In genomic region chr13:45512148-45512498, GRCh38 we compare ENCODE assay signal across 13 cellular contexts. TPM values are rescaled to one million over a fixed set of nuclear protein-coding genes. Genes with fewer than 3 reads are reported as not detected.
DNase-seq lines count a peak whose midpoint lies in the region; ATAC-seq and TF ChIP-seq lines count a peak whose summit lies in the region.
"Had no signal": no experiment of that assay in that cellular context is flagged by ENCODE, and none has a peak within 500 bp of the region (broad histone marks: within the 10 kb centered on the region; RNA-seq: fewer than 3 reads in every experiment).

No MANE protein-coding gene starts in this region.

- no peak overlapping the region for H3K4me3 Mint-ChIP-seq in CD8-positive, alpha-beta memory T cell
- H3K4me3 Mint-ChIP-seq in activated CD4-positive, alpha-beta memory T cell treated with anti-CD3 and anti-CD28 coated beads, Interleukin-2, amount 10 ng/mL, durations not matched to agents 7 days and 5 days: no peak overlapping the region
- H3K4me3 Mint-ChIP-seq: naive B cell; T-helper 1 cell treated with Interleukin-12 subunit alpha and Interleukin-12 subunit beta and Interleukin-4 antibody, amounts not matched to agents 30 μg/mL and 1 μg/mL, for 36 hours had no signal

- H3K27me3 ChIP-seq in A673 (replicated peaks; ENCODE audit: insufficient read depth, low read depth, low read length, poor library complexity): no peaks in the 10 kb centered on the region
- no peaks in the 10 kb centered on the region for H3K27me3 ChIP-seq in CD8-positive, alpha-beta memory T cell (ENCODE audit: insufficient read depth, low read length, poor library complexity, severe bottlenecking)
- H3K27me3 ChIP-seq: BLaER1 had no signal

- H3K27ac ChIP-seq in A673 (ENCODE audit: low read depth, low read length, poor library complexity, severe bottlenecking): no peak overlapping the region
- H3K27ac ChIP-seq in CD8-positive, alpha-beta memory T cell (ENCODE audit: low read depth, low read length): no peak overlapping the region
- H3K27ac ChIP-seq: BLaER1, left ventricle myocardium inferior, psoas muscle had no signal

- BruUV-seq in A673 (replicated peaks; lab: Mats Ljungman, UMichigan): TSS peak; percentile 14

- no peak for TF ChIP-seq CTCF in A673 (conservative IDR thresholded peaks at IDR 0.05; ENCODE audit: low read depth, low read length)
- TF ChIP-seq CTCF in fibroblast of mammary gland (conservative IDR thresholded peaks at IDR 0.05; ENCODE audit: control insufficient read depth, insufficient read depth, low read depth, low read length): no peak

- no peak for DNase-seq in A673 (ENCODE audit: low spot score)
- no peak for DNase-seq in CD8-positive, alpha-beta memory T cell
- no peak for DNase-seq in activated CD4-positive, alpha-beta memory T cell treated with anti-CD3 and anti-CD28 coated beads, Interleukin-2, amount 10 ng/mL, durations not matched to agents 7 days and 5 days
- DNase-seq in fibroblast of mammary gland (ENCODE audit: low read depth): peak; percentile 31
- DNase-seq in stimulated activated CD8-positive, alpha-beta memory T cell treated with anti-CD3 and anti-CD28 coated beads, Interleukin-4, amount 100 ng/mL, for 48 hours: no peak
- no peak for DNase-seq in HK-2 (ENCODE audit: unreplicated experiment)
- DNase-seq: left ventricle myocardium inferior, psoas muscle had no signal

- H3K4me3 ChIP-seq in A673 (ENCODE audit: low read depth, low read length, poor library complexity, severe bottlenecking) (no peak overlapping the region), fibroblast of mammary gland (ENCODE audit: control insufficient read depth, low read depth, low read length) (no peak overlapping the region)
- no peak overlapping the region for H3K4me3 ChIP-seq in CD8-positive, alpha-beta memory T cell (ENCODE audit: low read length)
- H3K4me3 ChIP-seq: BLaER1, left ventricle myocardium inferior, psoas muscle had no signal

- no peak for ATAC-seq in HG03095 (IDR thresholded peaks at IDR 0.05; ENCODE audit: unreplicated experiment)
- ATAC-seq in HG03432 (IDR thresholded peaks at IDR 0.05; ENCODE audit: unreplicated experiment): no peak

- H3K9me3 Mint-ChIP-seq in CD8-positive, alpha-beta memory T cell: no peaks in the 10 kb centered on the region
- H3K9me3 Mint-ChIP-seq in activated CD4-positive, alpha-beta memory T cell treated with anti-CD3 and anti-CD28 coated beads, Interleukin-2, amount 10 ng/mL, durations not matched to agents 7 days and 5 days: no peaks in the 10 kb centered on the region
- H3K9me3 Mint-ChIP-seq: naive B cell; T-helper 1 cell treated with Interleukin-12 subunit alpha and Interleukin-12 subunit beta and Interleukin-4 antibody, amounts not matched to agents 30 μg/mL and 1 μg/mL, for 36 hours had no signal

- peak overlapping the region; percentile 12 to 80 (median 68) for H3K27ac Mint-ChIP-seq in CD8-positive, alpha-beta memory T cell
- peak overlapping the region; percentile 72 for H3K27ac Mint-ChIP-seq in activated CD4-positive, alpha-beta memory T cell treated with anti-CD3 and anti-CD28 coated beads, Interleukin-2, amount 10 ng/mL, durations not matched to agents 7 days and 5 days
- H3K27ac Mint-ChIP-seq: T-helper 1 cell treated with Interleukin-12 subunit alpha and Interleukin-12 subunit beta and Interleukin-4 antibody, amounts not matched to agents 30 μg/mL and 1 μg/mL, for 36 hours had no signal

- peaks cover 8 to 14% (median 10%) of the 10 kb centered on the region in 3 donors for H3K4me1 Mint-ChIP-seq in CD8-positive, alpha-beta memory T cell
- peaks cover 23% of the 10 kb centered on the region for H3K4me1 Mint-ChIP-seq in activated CD4-positive, alpha-beta memory T cell treated with anti-CD3 and anti-CD28 coated beads, Interleukin-2, amount 10 ng/mL, durations not matched to agents 7 days and 5 days

- intact Hi-C loops in A673 (cut with micrococcal nuclease; ENCODE audit: unreplicated experiment): loop anchor here (5.0 to 10.0 kb wide), 5 partner anchors 137 to 810 kb away; no protein-coding TSS in a partner anchor

- H3K36me3 Mint-ChIP-seq in CD8-positive, alpha-beta memory T cell: peaks cover 8 to 77% (median 13%) of the 10 kb centered on the region in 3 donors
- peaks cover 58% of the 10 kb centered on the region for H3K36me3 Mint-ChIP-seq in activated CD4-positive, alpha-beta memory T cell treated with anti-CD3 and anti-CD28 coated beads, Interleukin-2, amount 10 ng/mL, durations not matched to agents 7 days and 5 days (ENCODE audit: low read depth)

- H3K4me1 ChIP-seq in A673 (ENCODE audit: insufficient read depth, low read length, poor library complexity, severe bottlenecking): peaks cover 21% of the 10 kb centered on the region
- no peaks in the 10 kb centered on the region for H3K4me1 ChIP-seq in CD8-positive, alpha-beta memory T cell (ENCODE audit: insufficient read depth, low read length)
- H3K4me1 ChIP-seq: psoas muscle had no signal

- POLR2A ChIA-PET in A673 (lab: Charles Lee; ENCODE audit: low non-redundant PET): no interaction called here
- POLR2A ChIA-PET in CD8-positive, alpha-beta memory T cell (lab: Charles Lee): no interaction called here
- POLR2A ChIA-PET in activated CD4-positive, alpha-beta memory T cell treated with anti-CD3 and anti-CD28 coated beads, Interleukin-2, amount 10 ng/mL, durations not matched to agents 7 days and 5 days (lab: Charles Lee): no interaction called here

- H3K27me3 Mint-ChIP-seq in CD8-positive, alpha-beta memory T cell: no peaks in the 10 kb centered on the region
- no peaks in the 10 kb centered on the region for H3K27me3 Mint-ChIP-seq in activated CD4-positive, alpha-beta memory T cell treated with anti-CD3 and anti-CD28 coated beads, Interleukin-2, amount 10 ng/mL, durations not matched to agents 7 days and 5 days
- H3K27me3 Mint-ChIP-seq: naive B cell had no signal

- H3K9me3 ChIP-seq in A673 (ENCODE audit: low read depth, low read length, poor library complexity, severe bottlenecking): no peaks in the 10 kb centered on the region
- H3K9me3 ChIP-seq in CD8-positive, alpha-beta memory T cell (ENCODE audit: low read length): no peaks in the 10 kb centered on the region
- H3K9me3 ChIP-seq: BLaER1, left ventricle myocardium inferior, psoas muscle had no signal

- peaks cover 45% of the 10 kb centered on the region for H3K36me3 ChIP-seq in A673 (ENCODE audit: insufficient read depth, low read length, poor library complexity, severe bottlenecking)
- H3K36me3 ChIP-seq in CD8-positive, alpha-beta memory T cell (ENCODE audit: insufficient read depth, low read length): peaks cover 21% of the 10 kb centered on the region

- CTCF ChIA-PET in A673 (lab: Charles Lee): interaction anchor here (0.8 kb wide), 1 partner anchor 614 kb away, joined by 5 read pairs; no protein-coding TSS in a partner anchor
- CTCF ChIA-PET in CD8-positive, alpha-beta memory T cell (lab: Charles Lee): interaction anchor here (1.2 to 1.8 kb wide), 4 partner anchors 10 to 809 kb away, joined by 3 to 6 read pairs (median 4); no protein-coding TSS in a partner anchor
- CTCF ChIA-PET in activated CD4-positive, alpha-beta memory T cell treated with anti-CD3 and anti-CD28 coated beads, Interleukin-2, amount 10 ng/mL, durations not matched to agents 7 days and 5 days (lab: Charles Lee): interaction anchor here (1.2 kb wide), 1 partner anchor 11 kb away, joined by 3 read pairs; no protein-coding TSS in a partner anchor

RNA-seq across cellular contexts. Expression of gene COG3, which starts 47.4 kb away (rescaled TPM):
- total RNA-seq in A673 (2021): 20.3 and 24.3 TPM in 2 replicates
- total RNA-seq in CD8-positive, alpha-beta memory T cell: 10 to 100 TPM; 19.3 to 20.2 TPM
- 31.7 TPM for polyA plus RNA-seq in CD8-positive, alpha-beta memory T cell
- total RNA-seq in activated CD4-positive, alpha-beta memory T cell treated with anti-CD3 and anti-CD28 coated beads, Interleukin-2, amount 10 ng/mL, durations not matched to agents 7 days and 5 days: 10 to 100 TPM; 24.6 to 26.5 TPM
